In the genomic region with DNA sequence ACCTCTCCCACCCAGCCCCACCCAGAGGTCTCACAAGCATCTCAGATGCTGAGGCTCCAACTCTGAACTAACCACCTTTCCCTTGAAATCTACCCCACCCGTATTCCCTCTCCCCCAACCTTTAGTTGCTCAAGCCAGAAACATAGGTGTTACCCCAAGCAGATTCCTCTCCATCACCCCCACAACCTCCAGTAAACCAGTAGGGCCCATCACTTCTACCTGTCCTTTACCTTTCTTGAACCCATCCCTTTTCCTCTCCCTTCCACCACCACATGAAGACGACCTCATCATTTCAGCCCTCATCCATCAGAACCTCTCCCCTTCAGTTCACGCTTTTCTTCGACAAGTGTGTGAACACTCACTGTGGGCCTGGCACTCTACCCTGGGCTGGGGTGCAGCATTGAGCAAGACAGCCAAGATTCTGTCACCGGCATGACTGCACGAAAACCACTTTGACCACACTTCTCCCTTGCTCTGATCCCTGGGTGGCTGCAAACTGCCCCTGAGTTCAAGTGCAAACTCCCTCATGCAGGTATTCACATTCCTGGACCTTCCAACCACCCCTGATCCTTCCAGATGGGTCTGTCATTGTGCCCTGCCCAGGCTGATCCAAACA, we compare ENCODE assay signal across 9 cellular contexts.
DNase-seq lines count a peak whose midpoint lies in the region; ATAC-seq, FAIRE-seq and TF ChIP-seq lines count a peak whose summit lies in the region.
"Had no signal": no experiment of that assay in that cellular context is flagged by ENCODE, and none has a peak within 500 bp of the region (broad histone marks: within the 10 kb centered on the region; RNA-seq: fewer than 3 reads in every experiment).

No MANE protein-coding gene starts in this region.

- TF ChIP-seq CTCF in fibroblast of mammary gland (conservative IDR thresholded peaks at IDR 0.05; ENCODE audit: control insufficient read depth, insufficient read depth, low read depth, low read length) (no peak), prostate gland (IDR thresholded peaks at IDR 0.05) (no peak)

- H3K27me3 ChIP-seq in prostate gland (replicated peaks; ENCODE audit: insufficient read depth): no peaks in the 10 kb centered on the region

- DNase-seq in DMS79 (lab: John Stamatoyannopoulos, UW) (peak; percentile 70), RCC 7860 (ENCODE audit: low spot score) (peak; percentile 25), fibroblast of mammary gland (ENCODE audit: low read depth) (peak; percentile 38), prostate gland (ENCODE audit: low spot score) (no peak), SHP77 (lab: John Stamatoyannopoulos, UW) (no peak), left colon (no peak), NCI-H345 (lab: John Stamatoyannopoulos, UW) (no peak)
- no peak for DNase-seq in stimulated activated naive CD4-positive, alpha-beta T cell treated with Interleukin-2 at 50 U/mL for 16 hours (lab: John Stamatoyannopoulos, UW)
- DNase-seq: NCI-H2171 had no signal

- WGBS in prostate gland: 48% methylated on average over 6 of the region's 6 CpGs

- H3K27ac ChIP-seq in prostate gland: peak overlapping the region; percentile 91 to 95

- TF ChIP-seq POLR2A in prostate gland (IDR thresholded peaks at IDR 0.05): no peak

- no peaks in the 10 kb centered on the region for H3K36me3 ChIP-seq in prostate gland

- no peaks in the 10 kb centered on the region for H3K9me3 ChIP-seq in prostate gland

- H3K4me1 ChIP-seq in prostate gland (replicated peaks): no peaks in the 10 kb centered on the region

- intact Hi-C loops in prostate gland (cut with DNase I): no loop called here
- intact Hi-C loops in left colon (cut with DNase I, micrococcal nuclease): no loop called here

- no peak overlapping the region for H3K4me3 ChIP-seq in fibroblast of mammary gland (ENCODE audit: control insufficient read depth, low read depth, low read length)
- H3K4me3 ChIP-seq in prostate gland: no peak overlapping the region

- no peak for ATAC-seq in left colon

- peak; percentile 66 for FAIRE-seq in RCC 7860 (lab: Jason Lieb, UNC)

Comparison
In these comparisons a context has a peak if more than half of its experiments do, and no peak if none do; other contexts are left out.
1. DNase-seq: peak in DMS79 (single experiment), RCC 7860 (single experiment) and fibroblast of mammary gland (single experiment); none in prostate gland (single experiment), SHP77 (0 of 2), stimulated activated naive CD4-positive, alpha-beta T cell treated with Interleukin-2 at 50 U/mL for 16 hours (single experiment), left colon (0 of 2) and NCI-H345 (single experiment).